8 cellular contexts compared by ENCODE assay signal in genomic region chr10:83871486-83872081, GRCh38.
DNase-seq lines count a peak whose midpoint lies in the region; ATAC-seq and TF ChIP-seq lines count a peak whose summit lies in the region.

No MANE protein-coding gene starts in this region.

- peak; percentile 95 for TF ChIP-seq CTCF in DOHH2 (IDR thresholded peaks at IDR 0.05; ENCODE audit: low read depth, low read length, poor library complexity, severe bottlenecking)
- TF ChIP-seq CTCF in fibroblast of the aortic adventitia (IDR thresholded peaks at IDR 0.05; ENCODE audit: insufficient read depth, low read length), result peak; percentile 80
- TF ChIP-seq CTCF in tibial artery (IDR thresholded peaks at IDR 0.05), result peak; percentile 72 to 89

- peak; percentile 97 for ATAC-seq in GM21526 (IDR thresholded peaks at IDR 0.05; ENCODE audit: low FRiP score, unreplicated experiment)

- no peaks in the 10 kb centered on the region for H4K20me1 ChIP-seq in DOHH2 (ENCODE audit: control insufficient read depth, insufficient read depth, low read depth, low read length)

- no peaks in the 10 kb centered on the region for H3K36me3 ChIP-seq in DOHH2 (ENCODE audit: control insufficient read depth, low read length)
- no peaks in the 10 kb centered on the region for H3K36me3 ChIP-seq in tibial artery

- intact Hi-C loops in tibial artery (cut with DNase I; ENCODE audit: low total_unique reads), result no loop called here

- no peak overlapping the region for H3K4me3 ChIP-seq in DOHH2 (ENCODE audit: low read length)
- H3K4me3 ChIP-seq in fibroblast of the aortic adventitia (ENCODE audit: low read depth, low read length), result no peak overlapping the region
- no peak overlapping the region for H3K4me3 ChIP-seq in tibial artery

- H3K9me3 ChIP-seq in DOHH2 (ENCODE audit: control insufficient read depth, insufficient read depth, low read length), result no peaks in the 10 kb centered on the region
- no peaks in the 10 kb centered on the region for H3K9me3 ChIP-seq in tibial artery

- H3K27me3 ChIP-seq in DOHH2 (ENCODE audit: control insufficient read depth, low read length) (no peaks in the 10 kb centered on the region), tibial artery (no peaks in the 10 kb centered on the region)

- no peaks in the 10 kb centered on the region for H3K4me1 ChIP-seq in DOHH2 (ENCODE audit: control insufficient read depth, low read length)
- H3K4me1 ChIP-seq in tibial artery, result no peaks in the 10 kb centered on the region

- H3K27ac ChIP-seq in DOHH2 (ENCODE audit: low read depth, low read length) (no peak overlapping the region), tibial artery (no peak overlapping the region)

- H3K79me2 ChIP-seq in DOHH2 (ENCODE audit: control insufficient read depth, low read length), result no peaks in the 10 kb centered on the region

- no peaks in the 10 kb centered on the region for H3F3A ChIP-seq in DOHH2 (ENCODE audit: control insufficient read depth, insufficient read depth)

- no peaks in the 10 kb centered on the region for H3K9me2 ChIP-seq in DOHH2 (replicated peaks; ENCODE audit: control insufficient read depth, low read length)

- H3K4me2 ChIP-seq in DOHH2 (ENCODE audit: low read length), result no peak overlapping the region

- DNase-seq in HT-29 (ENCODE audit: low spot score) (peak; percentile 82), OCI-M1 (lab: John Stamatoyannopoulos, UW) (peak; percentile 89), fibroblast of the aortic adventitia (ENCODE audit: low read depth) (peak; percentile 40), non-pigmented ciliary epithelial cell (ENCODE audit: low read depth) (peak; percentile 5), tibial artery (peak; percentile 51 to 72)
- peak; percentile 75 for DNase-seq in activated T-cell treated with anti-CD3 and anti-CD28 coated beads, Interleukin-2, amount 50 U/mL, for 48 hours

Comparison
In these comparisons a context has a peak if more than half of its experiments do, and no peak if none do; other contexts are left out.
1. DNase-seq: peak in every context shown above with its lines; median percentile 89 in OCI-M1; 82 in HT-29; 75 in activated T-cell treated with anti-CD3 and anti-CD28 coated beads, Interleukin-2, amount 50 U/mL, for 48 hours; 62 in tibial artery; 40 in fibroblast of the aortic adventitia; 5 in non-pigmented ciliary epithelial cell.